In the genomic region with DNA sequence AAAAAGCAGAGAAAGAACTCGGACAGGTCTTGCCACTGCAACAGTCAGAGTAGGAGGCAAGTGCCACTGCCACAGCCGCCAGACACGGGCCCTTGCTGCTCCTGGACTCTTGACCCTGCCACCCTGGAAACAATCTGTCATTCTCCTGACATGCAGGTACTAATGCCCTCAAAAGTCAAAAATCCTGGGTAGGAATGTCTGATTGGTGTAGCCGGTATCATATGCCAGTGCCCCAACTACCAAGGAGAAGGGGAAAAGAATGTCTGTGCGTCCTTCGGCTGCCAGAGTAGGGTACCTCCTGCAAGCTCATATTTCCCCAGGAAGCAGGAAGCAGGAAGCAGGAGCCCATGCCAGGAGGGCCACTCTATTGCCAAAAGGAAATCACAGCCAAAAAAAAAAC, we compare ENCODE assay signal across 1 cellular context.
TF ChIP-seq lines count a peak whose summit lies in the region.

No MANE protein-coding gene starts in this region.

TF ChIP-seq in H1, 55 proteins besides CTCF, POLR2A, EP300 and RAD21:
- TF ChIP-seq KDM4A (IDR thresholded peaks at IDR 0.05; ENCODE audit: low read depth, low read length, severe bottlenecking) (no peak), SP1 (IDR thresholded peaks at IDR 0.05; ENCODE audit: low read depth, low read length) (no peak), CHD2 (IDR thresholded peaks at IDR 0.05; ENCODE audit: low read length) (no peak), PHF8 (conservative IDR thresholded peaks at IDR 0.05; ENCODE audit: low read depth, low read length) (no peak), CBX5 (IDR thresholded peaks at IDR 0.05; ENCODE audit: low read depth, low read length) (no peak), SIRT6 (IDR thresholded peaks at IDR 0.05; ENCODE audit: low read length) (no peak), HDAC6 (IDR thresholded peaks at IDR 0.05; ENCODE audit: low read depth, low read length) (no peak), SP4 (IDR thresholded peaks at IDR 0.05; ENCODE audit: low read length) (no peak)
- TF ChIP-seq, protein P1, sequence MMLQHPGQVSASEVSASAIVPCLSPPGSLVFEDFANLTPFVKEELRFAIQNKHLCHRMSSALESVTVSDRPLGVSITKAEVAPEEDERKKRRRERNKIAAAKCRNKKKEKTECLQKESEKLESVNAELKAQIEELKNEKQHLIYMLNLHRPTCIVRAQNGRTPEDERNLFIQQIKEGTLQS (IDR thresholded peaks at IDR 0.05; ENCODE audit: insufficient read depth, low read depth, low read length), result no peak
